ENCODE assay signal across 22 cellular contexts in genomic region chr6:149078383-149078782, GRCh38.
DNase-seq lines count a peak whose midpoint lies in the region; ATAC-seq and TF ChIP-seq lines count a peak whose summit lies in the region.
"Had no signal": no experiment of that assay in that cellular context is flagged by ENCODE, and none has a peak within 500 bp of the region (broad histone marks: within the 10 kb centered on the region; RNA-seq: fewer than 3 reads in every experiment).

No MANE protein-coding gene starts in this region.

- no peak for TF ChIP-seq POLR2A in esophagus squamous epithelium (IDR thresholded peaks at IDR 0.05)

- H3K4me3 Mint-ChIP-seq in activated T-helper 1 cell treated with anti-CD3 and anti-CD28 coated beads, Interleukin-12 subunit alpha, Interleukin-12 subunit beta, Interleukin-2, Interleukin-4 antibody, amounts not matched to agents 30 ng/mL and 10 ng/mL and 1 ng/mL, durations not matched to agents 14 hours and 24 hours and 36 hours: no peak overlapping the region
- H3K4me3 Mint-ChIP-seq: CD8-positive, alpha-beta T cell; HFFc6 had no signal

- H3K9me3 Mint-ChIP-seq in activated T-helper 1 cell treated with anti-CD3 and anti-CD28 coated beads, Interleukin-12 subunit alpha, Interleukin-12 subunit beta, Interleukin-2, Interleukin-4 antibody, amounts not matched to agents 30 ng/mL and 10 ng/mL and 1 ng/mL, durations not matched to agents 14 hours and 24 hours and 36 hours: no peaks in the 10 kb centered on the region
- H3K9me3 Mint-ChIP-seq: CD8-positive, alpha-beta T cell; HFFc6 had no signal

- peak overlapping the region; percentile 40 for H3K27ac Mint-ChIP-seq in activated T-helper 1 cell treated with anti-CD3 and anti-CD28 coated beads, Interleukin-12 subunit alpha, Interleukin-12 subunit beta, Interleukin-2, Interleukin-4 antibody, amounts not matched to agents 30 ng/mL and 10 ng/mL and 1 ng/mL, durations not matched to agents 14 hours and 24 hours and 36 hours
- H3K27ac Mint-ChIP-seq: CD8-positive, alpha-beta T cell; HFFc6 had no signal

- H3K4me1 ChIP-seq in HEK293 (ENCODE audit: control insufficient read depth, insufficient read depth, low read length): peaks cover 32% of the 10 kb centered on the region
- no peaks in the 10 kb centered on the region for H3K4me1 ChIP-seq in urinary bladder (ENCODE audit: insufficient read depth)
- H3K4me1 ChIP-seq in esophagus squamous epithelium: peaks cover 0 to 29% (median 10%) of the 10 kb centered on the region in 3 donors
- H3K4me1 ChIP-seq: SJCRH30 had no signal

- H3K36me3 ChIP-seq in HEK293 (ENCODE audit: control insufficient read depth in 2 of 2, insufficient read depth in 1 of 2, low read length in 2 of 2) (peaks cover 0 to 3% of the 10 kb centered on the region in 2 experiments; a peak in 1 of 3 replicates), urinary bladder (ENCODE audit: insufficient read depth) (no peaks in the 10 kb centered on the region), esophagus squamous epithelium (peaks cover 0 to 12% (median 0%) of the 10 kb centered on the region in 3 donors)
- H3K36me3 ChIP-seq: SJCRH30 had no signal

- intact Hi-C loops in activated T-helper 1 cell treated with anti-CD3 and anti-CD28 coated beads, Interleukin-12 subunit alpha, Interleukin-12 subunit beta, Interleukin-2, Interleukin-4 antibody, amounts not matched to agents 30 ng/mL and 10 ng/mL and 1 ng/mL, durations not matched to agents 14 hours and 24 hours and 36 hours (cut with micrococcal nuclease): no loop called here
- intact Hi-C loops in esophagus squamous epithelium (cut with DNase I): no loop called here

- ATAC-seq in GM21526 (IDR thresholded peaks at IDR 0.05; ENCODE audit: low FRiP score, unreplicated experiment): no peak
- ATAC-seq: CD8-positive, alpha-beta T cell had no signal

- H3K4me1 Mint-ChIP-seq in activated T-helper 1 cell treated with anti-CD3 and anti-CD28 coated beads, Interleukin-12 subunit alpha, Interleukin-12 subunit beta, Interleukin-2, Interleukin-4 antibody, amounts not matched to agents 30 ng/mL and 10 ng/mL and 1 ng/mL, durations not matched to agents 14 hours and 24 hours and 36 hours (ENCODE audit: low read depth): peaks cover 86% of the 10 kb centered on the region

- POLR2A ChIA-PET in HEK293 (lab: Yijun Ruan, JAX): no interaction called here

- no peaks in the 10 kb centered on the region for H3K27me3 Mint-ChIP-seq in activated T-helper 1 cell treated with anti-CD3 and anti-CD28 coated beads, Interleukin-12 subunit alpha, Interleukin-12 subunit beta, Interleukin-2, Interleukin-4 antibody, amounts not matched to agents 30 ng/mL and 10 ng/mL and 1 ng/mL, durations not matched to agents 14 hours and 24 hours and 36 hours (ENCODE audit: insufficient read depth)

- H3K27ac ChIP-seq in HEK293 (ENCODE audit: extremely low read depth, low read depth, low read length): no peak overlapping the region
- H3K27ac ChIP-seq in urinary bladder (ENCODE audit: low read depth): peak overlapping the region; percentile 76
- no peak overlapping the region for H3K27ac ChIP-seq in esophagus squamous epithelium
- H3K27ac ChIP-seq: HL-60, SJCRH30 had no signal

- TF ChIP-seq CTCF in HEK293 (tag by site-specific recombination; IDR thresholded peaks at IDR 0.05) (no peak), choroid plexus epithelial cell (conservative IDR thresholded peaks at IDR 0.05; ENCODE audit: low read depth, low read length) (no peak), esophagus squamous epithelium (IDR thresholded peaks at IDR 0.05) (no peak)

- H3K9me3 ChIP-seq in HEK293 (ENCODE audit: control insufficient read depth, insufficient read depth, low read depth, low read length) (no peaks in the 10 kb centered on the region), esophagus squamous epithelium (no peaks in the 10 kb centered on the region)
- H3K9me3 ChIP-seq: SJCRH30 had no signal

- H3K36me3 Mint-ChIP-seq in activated T-helper 1 cell treated with anti-CD3 and anti-CD28 coated beads, Interleukin-12 subunit alpha, Interleukin-12 subunit beta, Interleukin-2, Interleukin-4 antibody, amounts not matched to agents 30 ng/mL and 10 ng/mL and 1 ng/mL, durations not matched to agents 14 hours and 24 hours and 36 hours (ENCODE audit: low read depth): peaks cover 20% of the 10 kb centered on the region

- CTCF ChIA-PET in HEK293 (lab: Yijun Ruan, JAX): interaction anchor here (0.6 to 4.2 kb wide), 6 partner anchors 50 to 1764 kb away, joined by 3 to 14 read pairs (median 6); no protein-coding TSS in a partner anchor

- no peaks in the 10 kb centered on the region for H3K27me3 ChIP-seq in esophagus squamous epithelium
- H3K27me3 ChIP-seq: BLaER1 treated with 17β-estradiol and CSF1 and Interleukin-3, amounts not matched to agents 10 nM and 100 nM; SJCRH30 had no signal

- H3K4me3 ChIP-seq in HEK293 (ENCODE audit: low read depth, low read length): no peak overlapping the region
- no peak overlapping the region for H3K4me3 ChIP-seq in choroid plexus epithelial cell (ENCODE audit: low read depth, low read length)
- no peak overlapping the region for H3K4me3 ChIP-seq in urinary bladder (ENCODE audit: low read depth, low read length)
- no peak overlapping the region for H3K4me3 ChIP-seq in esophagus squamous epithelium
- H3K4me3 ChIP-seq: BLaER1 treated with 17β-estradiol and CSF1 and Interleukin-3, amounts not matched to agents 10 nM and 100 nM; SJCRH30 had no signal

- no peak for DNase-seq in activated T-helper 1 cell treated with anti-CD3 and anti-CD28 coated beads, Interleukin-12 subunit alpha, Interleukin-12 subunit beta, Interleukin-2, Interleukin-4 antibody, amounts not matched to agents 30 ng/mL and 10 ng/mL and 1 ng/mL, durations not matched to agents 14 hours and 24 hours and 36 hours (ENCODE audit: low spot score)
- DNase-seq in choroid plexus epithelial cell (ENCODE audit: low read depth) (peak; percentile 69), esophagus squamous epithelium (lab: John Stamatoyannopoulos, UW) (no peak), NCI-H2227 treated with DMSO at 0.1 percent for 48 hours (lab: John Stamatoyannopoulos, UW) (no peak)
- DNase-seq: CD8-positive, alpha-beta T cell; DND-41; H7; HFFc6; KBM-7; MM.1S; NCI-H1048; NCI-H1417 treated with DMSO at 0.1 percent for 48 hours; NCI-H187; NCI-H446 treated with DMSO at 0.1 percent for 48 hours; NCI-H526 treated with DMSO at 0.1 percent for 48 hours; OCI-M1; SJCRH30 had no signal

- WGBS in urinary bladder: 90% methylated on average over 7 of the region's 7 CpGs
- WGBS in esophagus squamous epithelium, 2 donors: 89 to 93% methylated on average over 6 to 7 of the region's 7 CpGs

TF ChIP-seq in HEK293, 187 proteins besides CTCF, POLR2A, EP300 and RAD21:
- TF ChIP-seq ZNF548 (tag by site-specific recombination; IDR thresholded peaks at IDR 0.05) (peak; percentile 83), ZNF140 (tag by site-specific recombination; IDR thresholded peaks at IDR 0.05) (no peak)
